In genomic region chr10:89391882-89392756, GRCh38 we compare ENCODE assay signal across 8 cellular contexts. TPM values are rescaled to one million over a fixed set of nuclear protein-coding genes. Genes with fewer than 3 reads are reported as not detected.
DNase-seq lines count a peak whose midpoint lies in the region; ATAC-seq, FAIRE-seq and TF ChIP-seq lines count a peak whose summit lies in the region.

IFIT1 (plus strand) TSS chr10:89392623; CDS start chr10:89392713, 90 bp downstream.

- no peaks in the 10 kb centered on the region for H3K36me3 ChIP-seq in K562 (ENCODE audit: control insufficient read depth, insufficient read depth, low read length)

- no peak for TF ChIP-seq EP300 in K562 (IDR thresholded peaks at IDR 0.05; ENCODE audit: low read length)

- DNase-seq in EL (peak; percentile 93), SK-MEL-5 (ENCODE audit: low read depth, low spot score) (peak; percentile 78), K562 (ENCODE audit: extremely low read depth in 1 of 4, low spot score in 3 of 4) (peak; percentile 30 to 54 (median 44)), hypothalamus (lab: John Stamatoyannopoulos, UW) (peak in 32 of 51 donors; percentile 14 to 83 (median 38)), putamen (ENCODE audit: low spot score) (peak; percentile 91), NCI-H2081 treated with DMSO at 0.1 percent for 48 hours (lab: John Stamatoyannopoulos, UW) (no peak)

- no peaks in the 10 kb centered on the region for H3K27me3 ChIP-seq in K562 (ENCODE audit: control insufficient read depth in 2 of 2, insufficient read depth in 2 of 2, low read length in 2 of 2)

- H3K9ac ChIP-seq in K562 (ENCODE audit: insufficient read depth in 1 of 2, low read depth in 2 of 2, low read length in 2 of 2) = peak within 1 kb of the TSS in 1 of 2 experiments; percentile 43; a peak in 2 of 4 replicates

- peak within 1 kb of the TSS; percentile 76 for H3K4me2 ChIP-seq in K562 (ENCODE audit: insufficient read depth, low read length)

- BruUV-seq in K562 (replicated peaks; lab: Mats Ljungman, UMichigan) = no TSS peak

- no peak for TF ChIP-seq CTCF in K562 (IDR thresholded peaks at IDR 0.05 in 2 of 3, conservative IDR thresholded peaks at IDR 0.05 in 1 of 3; ENCODE audit: insufficient read depth in 2 of 3, low read depth in 1 of 3, low read length in 3 of 3)

- intact Hi-C loops in K562 (cut with micrococcal nuclease) = no loop called here

- peak in 1 of 2 experiments; percentile 25; a peak in 1 of 4 replicates for TF ChIP-seq RAD21 in K562 (CRISPR knock-in tag; conservative IDR thresholded peaks at IDR 0.05 in 1 of 2, IDR thresholded peaks at IDR 0.05 in 1 of 2)

- H3K4me1 ChIP-seq in K562 (replicated peaks in 1 of 2; ENCODE audit: control insufficient read depth in 2 of 2, insufficient read depth in 2 of 2, low read length in 2 of 2) = peaks cover 0 to 8% of the 10 kb centered on the region in 2 experiments; a peak in 3 of 5 replicates

- 13% methylated on average over 4 of the region's 8 CpGs for WGBS in K562 (ENCODE audit: insufficient coverage, low coverage, missing lambda C conversion rate)

- ATAC-seq in GM19397 (IDR thresholded peaks at IDR 0.05; ENCODE audit: unreplicated experiment) = peak; percentile 74
- peak; percentile 59 for ATAC-seq in HG03558 (IDR thresholded peaks at IDR 0.05; ENCODE audit: extremely low read depth, unreplicated experiment)
- peak; percentile 90 for ATAC-seq in K562

- peak within 1 kb of the TSS; percentile 42 for H3K4me3 ChIP-seq in K562

- in situ Hi-C loops in SK-MEL-5 (cut with HindIII; ENCODE audit: low pct_unique_long_range_greater_than_20kb, low sequenced_read_pairs) (no loop called here), K562 (cut with MboI) (no loop called here)

- H4K20me1 ChIP-seq in K562 (replicated peaks; ENCODE audit: control insufficient read depth, insufficient read depth, low read length) = no peaks in the 10 kb centered on the region

- H3K27ac ChIP-seq in K562 (ENCODE audit: extremely low read depth, low read depth, low read length) = peak within 1 kb of the TSS; percentile 64

- TF ChIP-seq POLR2A in K562 (conservative IDR thresholded peaks at IDR 0.05) = no peak

- POLR2A ChIA-PET in K562 (lab: Yijun Ruan, JAX) = interaction anchor here (0.9 kb wide), 1 partner anchor 22 kb away, joined by 3 read pairs; the partner anchor contains the start of gene IFIT5

- H3K9me1 ChIP-seq in K562 (ENCODE audit: control insufficient read depth, insufficient read depth, low read length) = no peaks in the 10 kb centered on the region

- no peaks in the 10 kb centered on the region for H3K9me3 ChIP-seq in K562 (replicated peaks; ENCODE audit: control insufficient read depth, insufficient read depth, low read depth, low read length)

- peak; percentile 78 for FAIRE-seq in K562 (lab: Jason Lieb, UNC)

- H3K79me2 ChIP-seq in K562 (ENCODE audit: control insufficient read depth, insufficient read depth, low read length) = no peaks in the 10 kb centered on the region

- H2AFZ ChIP-seq in K562 (ENCODE audit: low read depth, low read length) = peak within 1 kb of the TSS; percentile 93

- CTCF ChIA-PET in K562 (lab: Yijun Ruan, JAX; ENCODE audit: low intra/inter-chr PET ratio) = no interaction called here

TF ChIP-seq in K562, 482 proteins besides CTCF, POLR2A, EP300 and RAD21:
- TF ChIP-seq VEZF1 (CRISPR knock-in tag; IDR thresholded peaks at IDR 0.05) = peak; percentile 86
- TF ChIP-seq, protein P1, sequence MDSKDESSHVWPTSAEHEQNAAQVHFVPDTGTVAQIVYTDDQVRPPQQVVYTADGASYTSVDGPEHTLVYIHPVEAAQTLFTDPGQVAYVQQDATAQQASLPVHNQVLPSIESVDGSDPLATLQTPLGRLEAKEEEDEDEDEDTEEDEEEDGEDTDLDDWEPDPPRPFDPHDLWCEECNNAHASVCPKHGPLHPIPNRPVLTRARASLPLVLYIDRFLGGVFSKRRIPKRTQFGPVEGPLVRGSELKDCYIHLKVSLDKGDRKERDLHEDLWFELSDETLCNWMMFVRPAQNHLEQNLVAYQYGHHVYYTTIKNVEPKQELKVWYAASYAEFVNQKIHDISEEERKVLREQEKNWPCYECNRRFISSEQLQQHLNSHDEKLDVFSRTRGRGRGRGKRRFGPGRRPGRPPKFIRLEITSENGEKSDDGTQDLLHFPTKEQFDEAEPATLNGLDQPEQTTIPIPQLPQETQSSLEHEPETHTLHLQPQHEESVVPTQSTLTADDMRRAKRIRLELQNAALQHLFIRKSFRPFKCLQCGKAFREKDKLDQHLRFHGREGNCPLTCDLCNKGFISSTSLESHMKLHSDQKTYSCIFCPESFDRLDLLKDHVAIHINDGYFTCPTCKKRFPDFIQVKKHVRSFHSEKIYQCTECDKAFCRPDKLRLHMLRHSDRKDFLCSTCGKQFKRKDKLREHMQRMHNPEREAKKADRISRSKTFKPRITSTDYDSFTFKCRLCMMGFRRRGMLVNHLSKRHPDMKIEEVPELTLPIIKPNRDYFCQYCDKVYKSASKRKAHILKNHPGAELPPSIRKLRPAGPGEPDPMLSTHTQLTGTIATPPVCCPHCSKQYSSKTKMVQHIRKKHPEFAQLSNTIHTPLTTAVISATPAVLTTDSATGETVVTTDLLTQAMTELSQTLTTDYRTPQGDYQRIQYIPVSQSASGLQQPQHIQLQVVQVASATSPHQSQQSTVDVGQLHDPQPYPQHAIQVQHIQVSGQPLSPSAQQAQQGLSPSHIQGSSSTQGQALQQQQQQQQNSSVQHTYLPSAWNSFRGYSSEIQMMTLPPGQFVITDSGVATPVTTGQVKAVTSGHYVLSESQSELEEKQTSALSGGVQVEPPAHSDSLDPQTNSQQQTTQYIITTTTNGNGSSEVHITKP (IDR thresholded peaks at IDR 0.05; ENCODE audit: partially characterized antibody) = no peak
- TF ChIP-seq, protein P2, sequence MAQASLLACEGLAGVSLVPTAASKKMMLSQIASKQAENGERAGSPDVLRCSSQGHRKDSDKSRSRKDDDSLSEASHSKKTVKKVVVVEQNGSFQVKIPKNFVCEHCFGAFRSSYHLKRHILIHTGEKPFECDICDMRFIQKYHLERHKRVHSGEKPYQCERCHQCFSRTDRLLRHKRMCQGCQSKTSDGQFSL (CRISPR knock-in tag; IDR thresholded peaks at IDR 0.05) = 0 out of 2 replicates have a peak, but pooled peaks have one; percentile 46
- TF ChIP-seq, protein P2 (tag; IDR thresholded peaks at IDR 0.05) = peak in 1 of 2 experiments; percentile 64; a peak in 1 of 4 replicates

RNA-seq across cellular contexts. Expression of gene IFIT1, which starts in this region (rescaled TPM):
- 0.24 and 1.3 TPM in 2 replicates for total RNA-seq in SK-MEL-5 (2014; rRNA removed; shearing (Covaris generic))
- 0.42 and 0.89 TPM in 2 replicates for polyA plus RNA-seq in SK-MEL-5 (2015; cell fraction: cytosol; rRNA removed)
- 0.57 and 1.9 TPM in 2 replicates for polyA plus RNA-seq in SK-MEL-5 (2015; cell fraction: nucleus; rRNA removed)
- total RNA-seq in K562 (2011; cell fraction: chromatin; rRNA removed; ENCODE audit: low replicate concordance) = not detected in 2 replicates
- not detected in 2 replicates for total RNA-seq in K562 (2011; cell fraction: nucleolus; rRNA removed)
- not detected in 2 replicates for total RNA-seq in K562 (2011; cell fraction: nucleoplasm; rRNA removed)
- total RNA-seq in K562 (2014; rRNA removed) (0.09 TPM in 1 of 2 replicates, not detected in the other), K562 (2014; rRNA removed; fragmentation: Illumina TruSeq; extraction: Trizol) (0.13 and 0.18 TPM in 2 replicates), K562 (2015; rRNA removed; fragmentation: Illumina TruSeq; extraction: Trizol) (0.23 and 0.40 TPM in 2 replicates), K562 (2021) (0.09 and 0.25 TPM in 2 replicates)
- polyA plus RNA-seq in K562 (2011; rRNA removed) (0.06 and 0.07 TPM in 2 replicates), K562 (2014; fragmentation: Illumina TruSeq; extraction: Trizol) (0.10 and 0.18 TPM in 2 replicates), K562 (2014; fragmentation: Nextera tagmentation; extraction: Ambion mirVana) (under 1 TPM; 0.18 TPM), K562 (2014; rRNA removed) (0.03 TPM in 1 of 2 replicates, not detected in the other)
- 0.04 TPM in 1 of 2 replicates, not detected in the other for polyA plus RNA-seq in K562 (2011; cell fraction: cytosol; rRNA removed)
- polyA plus RNA-seq in K562 (2011; cell fraction: nucleus; rRNA removed) = not detected in 2 replicates
- 0.08 and 0.14 TPM in 2 replicates for polyA plus RNA-seq in K562 (2012)
- 0.09 TPM in 1 of 2 replicates, not detected in the other for polyA minus RNA-seq in K562 (2011; rRNA and poly(A)+ RNA removed)
- not detected in 2 replicates for polyA minus RNA-seq in K562 (2011; cell fraction: cytosol; rRNA and poly(A)+ RNA removed)
- polyA minus RNA-seq in K562 (2011; cell fraction: nucleus; rRNA and poly(A)+ RNA removed) = not detected in 2 replicates

Comparison
In these comparisons a context has a peak if more than half of its experiments do, and no peak if none do; other contexts are left out.
1. Peak in DNase-seq, ATAC-seq, H3K4me3 ChIP-seq, H3K27ac ChIP-seq and H3K4me2 ChIP-seq in K562; RNA of the gene not detected or under 1 TPM.